Comparison of ENCODE assay signal across 1 cellular context in genomic region chr3:157136647-157137387, GRCh38.
A peak's percentile ranks its signal among the peaks of the same experiment; 100 is the strongest.
TF ChIP-seq lines count a peak whose summit lies in the region.

No MANE protein-coding gene starts in this region.

TF ChIP-seq in HepG2, 621 proteins besides CTCF, POLR2A, EP300 and RAD21 (continued from another document and continues in another):
- TF ChIP-seq KIAA2018 (CRISPR knock-in tag; IDR thresholded peaks at IDR 0.05; ENCODE audit: borderline replicate concordance) = no peak
- no peak for TF ChIP-seq ADNP (CRISPR knock-in tag; IDR thresholded peaks at IDR 0.05)
- no peak for TF ChIP-seq XBP1 (CRISPR knock-in tag; IDR thresholded peaks at IDR 0.05)
- no peak for TF ChIP-seq ZNF180 (CRISPR knock-in tag; IDR thresholded peaks at IDR 0.05; ENCODE audit: borderline replicate concordance, low read depth)
- peak; percentile 44; the same call in 1 of the 2 replicates for TF ChIP-seq BHLHE40 (IDR thresholded peaks at IDR 0.05; ENCODE audit: low read length)
- TF ChIP-seq ZNF350 (CRISPR knock-in tag; IDR thresholded peaks at IDR 0.05; ENCODE audit: borderline replicate concordance, low read depth) = peak; percentile 90
- TF ChIP-seq MED8 (CRISPR knock-in tag; IDR thresholded peaks at IDR 0.05; ENCODE audit: insufficient replicate concordance) = peak; percentile 31
- TF ChIP-seq ZNF281 (CRISPR knock-in tag; IDR thresholded peaks at IDR 0.05; ENCODE audit: borderline replicate concordance) = no peak
- TF ChIP-seq ZNF737 (CRISPR knock-in tag; IDR thresholded peaks at IDR 0.05; ENCODE audit: borderline replicate concordance) = no peak
- TF ChIP-seq NFE2L1 (CRISPR knock-in tag; IDR thresholded peaks at IDR 0.05; ENCODE audit: borderline replicate concordance) = no peak
- TF ChIP-seq ETV6 (CRISPR knock-in tag; conservative IDR thresholded peaks at IDR 0.05) = no peak; the same call in 1 of the 2 replicates
- TF ChIP-seq ZNF761 (CRISPR knock-in tag; conservative IDR thresholded peaks at IDR 0.05) = peak; percentile 54; the same call in 1 of the 2 replicates
- TF ChIP-seq ZNF782 (CRISPR knock-in tag; IDR thresholded peaks at IDR 0.05; ENCODE audit: borderline replicate concordance) = no peak
- TF ChIP-seq ZC3H13 (CRISPR knock-in tag; IDR thresholded peaks at IDR 0.05) = no peak
- TF ChIP-seq HOXA7 (CRISPR knock-in tag; IDR thresholded peaks at IDR 0.05) = no peak
- TF ChIP-seq UBTF (CRISPR knock-in tag; IDR thresholded peaks at IDR 0.05) = peak; percentile 48; the same call in 1 of the 2 replicates
- TF ChIP-seq BRD4 (CRISPR knock-in tag; IDR thresholded peaks at IDR 0.05) = no peak
- TF ChIP-seq ZNF256 (CRISPR knock-in tag; conservative IDR thresholded peaks at IDR 0.05) = no peak
- TF ChIP-seq ZNF30 (CRISPR knock-in tag; IDR thresholded peaks at IDR 0.05) = no peak
- peak; percentile 40 for TF ChIP-seq PATZ1 (CRISPR knock-in tag; IDR thresholded peaks at IDR 0.05)
- peak; percentile 77 for TF ChIP-seq FOXP4 (CRISPR knock-in tag; IDR thresholded peaks at IDR 0.05)
- TF ChIP-seq ZNF597 (CRISPR knock-in tag; IDR thresholded peaks at IDR 0.05) = no peak
- no peak for TF ChIP-seq HOXA9 (CRISPR knock-in tag; IDR thresholded peaks at IDR 0.05; ENCODE audit: borderline replicate concordance)
- no peak for TF ChIP-seq MTA3 (CRISPR knock-in tag; IDR thresholded peaks at IDR 0.05)
- TF ChIP-seq TRIM24 (CRISPR knock-in tag; IDR thresholded peaks at IDR 0.05) = no peak
- no peak for TF ChIP-seq KLF12 (CRISPR knock-in tag; IDR thresholded peaks at IDR 0.05; ENCODE audit: borderline replicate concordance)
- TF ChIP-seq ZNF124 (CRISPR knock-in tag; IDR thresholded peaks at IDR 0.05) = 0 out of 2 replicates have a peak, but pooled peaks have one; percentile 27
- no peak; the same call in 1 of the 2 replicates for TF ChIP-seq ZKSCAN5 (CRISPR knock-in tag; IDR thresholded peaks at IDR 0.05)
- TF ChIP-seq ZBTB25 (CRISPR knock-in tag; IDR thresholded peaks at IDR 0.05) = no peak
- peak; percentile 54; the same call in 1 of the 2 replicates for TF ChIP-seq ZNF431 (CRISPR knock-in tag; IDR thresholded peaks at IDR 0.05; ENCODE audit: borderline replicate concordance, low read depth)
- TF ChIP-seq MEIS2 (CRISPR knock-in tag; IDR thresholded peaks at IDR 0.05) = peak; percentile 27; the same call in 1 of the 2 replicates
- no peak for TF ChIP-seq ARNT (IDR thresholded peaks at IDR 0.05)
- TF ChIP-seq NR2C2 (CRISPR knock-in tag; IDR thresholded peaks at IDR 0.05; ENCODE audit: borderline replicate concordance) = peak; percentile 58
